ENCODE assay signal across 7 cellular contexts in genomic region chr19:16324384-16325160, GRCh38. TPM values are rescaled to one million over a fixed set of nuclear protein-coding genes. Genes with fewer than 3 reads are reported as not detected.
DNase-seq lines count a peak whose midpoint lies in the region; FAIRE-seq and TF ChIP-seq lines count a peak whose summit lies in the region.

Gene KLF2, plus strand, starts transcription at chr19:16324826. Its CDS starts 98 bp downstream, at chr19:16324924.

- CTCF ChIA-PET in HEK293 (lab: Yijun Ruan, JAX) (no interaction called here), mammary epithelial cell (lab: Charles Lee; ENCODE audit: low non-redundant PET) (no interaction called here)

- dilution Hi-C loops in mammary epithelial cell (cut with HindIII; ENCODE audit: low sequenced_read_pairs), result loop anchor here (5.0 to 10.0 kb wide), 3 partner anchors 37 to 180 kb away; no protein-coding TSS in a partner anchor

- TF ChIP-seq POLR2A in GM12892 (IDR thresholded peaks at IDR 0.05; ENCODE audit: low read depth, low read length) (peak; percentile 82; the same call in 1 of the 2 replicates), spleen (IDR thresholded peaks at IDR 0.05) (peak; percentile 95 to 97 (median 96))

- H3K27ac ChIP-seq in HEK293 (ENCODE audit: extremely low read depth, low read depth, low read length) (peak within 1 kb of the TSS; percentile 37; the same call in 1 of the 2 replicates), WERI-Rb-1 (peak within 1 kb of the TSS; percentile 44), mammary epithelial cell (ENCODE audit: insufficient read depth, low read depth, low read length) (peak within 1 kb of the TSS; percentile 63), spleen (peak within 1 kb of the TSS; percentile 85 to 99 (median 96))

- H3K27me3 ChIP-seq in WERI-Rb-1 (ENCODE audit: insufficient read depth, low read depth, severe bottlenecking) (no peaks in the 10 kb centered on the region), mammary epithelial cell (ENCODE audit: insufficient read depth, low read length) (no peaks in the 10 kb centered on the region), spleen (replicated peaks in 1 of 7) (peaks cover 0 to 4% (median 0%) of the 10 kb centered on the region in 7 donors)

- peak within 1 kb of the TSS; percentile 90 for H2AFZ ChIP-seq in mammary epithelial cell (ENCODE audit: low read depth, low read length)

- FAIRE-seq in GM12892 (lab: Jason Lieb, UNC), result peak; percentile 78

- POLR2A ChIA-PET in HEK293 (lab: Yijun Ruan, JAX), result interaction anchor here (0.6 to 1.0 kb wide), 2 partner anchors 8 to 139 kb away, joined by 3 read pairs; partner anchors contain the start of gene FAM32A

- H3K4me2 ChIP-seq in mammary epithelial cell (ENCODE audit: insufficient read depth, low read depth, low read length), result peak within 1 kb of the TSS; percentile 98

- H3K9ac ChIP-seq in mammary epithelial cell (ENCODE audit: insufficient read depth, low read length), result peak within 1 kb of the TSS; percentile 51

- in situ Hi-C loops in mammary epithelial cell (cut with MboI; ENCODE audit: low sequenced_read_pairs in 2 of 2), result no loop called here

- peak; percentile 85 for DNase-seq in GM12892 (ENCODE audit: insufficient read length)
- DNase-seq in NAMALWA (ENCODE audit: low spot score), result peak; percentile 72
- peak; percentile 76 for DNase-seq in WERI-Rb-1
- DNase-seq in mammary epithelial cell, result peak; percentile 84
- peak; percentile 89 for DNase-seq in iris pigment epithelial cell (ENCODE audit: low read depth)
- DNase-seq in spleen, result peak; percentile 99

- no peaks in the 10 kb centered on the region for H4K20me1 ChIP-seq in mammary epithelial cell (ENCODE audit: insufficient read depth, low read length)

- peak within 1 kb of the TSS; percentile 59 for H3K4me3 ChIP-seq in HEK293 (ENCODE audit: low read depth, low read length)
- peak within 1 kb of the TSS; percentile 52 for H3K4me3 ChIP-seq in WERI-Rb-1 (ENCODE audit: low read depth, low read length)
- H3K4me3 ChIP-seq in mammary epithelial cell (replicated peaks in 1 of 3; ENCODE audit: insufficient read depth in 1 of 3, low read depth in 2 of 3, low read length in 3 of 3), result peak within 1 kb of the TSS; percentile 53 to 65 (median 58)
- H3K4me3 ChIP-seq in spleen, result peak within 1 kb of the TSS; percentile 81 to 98 (median 94)

- intact Hi-C loops in mammary epithelial cell (cut with micrococcal nuclease), result no loop called here
- intact Hi-C loops in spleen (cut with DNase I; ENCODE audit: low total_unique reads), result loop anchor here (5.0 kb wide), 2 partner anchors 48 to 77 kb away; no protein-coding TSS in a partner anchor

- H3K4me1 ChIP-seq in HEK293 (ENCODE audit: control insufficient read depth, insufficient read depth, low read length), result no peaks in the 10 kb centered on the region
- H3K4me1 ChIP-seq in mammary epithelial cell (ENCODE audit: insufficient read depth, low read length), result peaks cover 2% of the 10 kb centered on the region
- peaks cover 17 to 73% (median 58%) of the 10 kb centered on the region in 6 donors for H3K4me1 ChIP-seq in spleen

- TF ChIP-seq CTCF in HEK293 (tag by site-specific recombination; IDR thresholded peaks at IDR 0.05), result no peak; the same call in 1 of the 2 replicates
- no peak for TF ChIP-seq CTCF in WERI-Rb-1 (IDR thresholded peaks at IDR 0.05; ENCODE audit: low read depth, low read length)
- no peak for TF ChIP-seq CTCF in mammary epithelial cell (conservative IDR thresholded peaks at IDR 0.05 in 1 of 2, IDR thresholded peaks at IDR 0.05 in 1 of 2; ENCODE audit: extremely low read depth in 1 of 2, insufficient read depth in 1 of 2, low read depth in 1 of 2, low read length in 2 of 2)
- TF ChIP-seq CTCF in spleen (IDR thresholded peaks at IDR 0.05 in 8 of 11, conservative IDR thresholded peaks at IDR 0.05 in 3 of 11), result peak in 2 of 11 experiments; percentile 7 to 16

- H3K9me3 ChIP-seq in HEK293 (ENCODE audit: control insufficient read depth, insufficient read depth, low read depth, low read length) (no peaks in the 10 kb centered on the region), WERI-Rb-1 (ENCODE audit: severe bottlenecking) (no peaks in the 10 kb centered on the region), mammary epithelial cell (replicated peaks; ENCODE audit: insufficient read depth, low read length) (no peaks in the 10 kb centered on the region), spleen (no peaks in the 10 kb centered on the region)

- H3K79me2 ChIP-seq in mammary epithelial cell (ENCODE audit: insufficient read depth, low read length), result no peaks in the 10 kb centered on the region

- BruUV-seq in mammary epithelial cell (replicated peaks; lab: Mats Ljungman, UMichigan), result TSS peak; percentile 65

- H3K36me3 ChIP-seq in HEK293 (ENCODE audit: control insufficient read depth in 2 of 2, insufficient read depth in 1 of 2, low read length in 2 of 2) (peaks cover 0 to 12% of the 10 kb centered on the region in 2 experiments; a peak in 1 of 3 replicates), WERI-Rb-1 (0 out of 2 replicates have a peak, but pooled peaks cover 3% of the 10 kb centered on the region), mammary epithelial cell (ENCODE audit: insufficient read depth, low read length) (no peaks in the 10 kb centered on the region), spleen (peaks cover 0 to 46% (median 14%) of the 10 kb centered on the region in 6 donors)

- 0% methylated on average over 8 of the region's 105 CpGs for WGBS in mammary epithelial cell (ENCODE audit: low coverage, missing lambda C conversion rate)
- WGBS in spleen, 5 donors, result 0 to 1% (median 0%) methylated on average over 45 to 105 of the region's 105 CpGs

TF ChIP-seq in HEK293, 187 proteins besides CTCF, POLR2A, EP300 and RAD21 (continues in another document):
- TF ChIP-seq KLF1 (tag by site-specific recombination; IDR thresholded peaks at IDR 0.05) (0 out of 2 replicates have a peak, but pooled peaks have one; percentile 17), ZNF529 (tag by site-specific recombination; IDR thresholded peaks at IDR 0.05; ENCODE audit: insufficient replicate concordance) (no peak), ZNF416 (tag by site-specific recombination; IDR thresholded peaks at IDR 0.05) (no peak), ZNF366 (tag by site-specific recombination; conservative IDR thresholded peaks at IDR 0.05) (no peak), KLF9 (tag by site-specific recombination; IDR thresholded peaks at IDR 0.05; ENCODE audit: low read depth) (0 out of 2 replicates have a peak, but pooled peaks have one; percentile 30), ZNF214 (tag by site-specific recombination; IDR thresholded peaks at IDR 0.05; ENCODE audit: borderline replicate concordance) (no peak), ZEB2 (tag by site-specific recombination; IDR thresholded peaks at IDR 0.05) (0 out of 2 replicates have a peak, but pooled peaks have one; percentile 29), GLIS1 (tag by site-specific recombination; IDR thresholded peaks at IDR 0.05) (peak; percentile 52; the same call in 1 of the 2 replicates), ZBTB6 (tag by site-specific recombination; IDR thresholded peaks at IDR 0.05) (peak; percentile 86), ZNF600 (tag by site-specific recombination; IDR thresholded peaks at IDR 0.05) (peak; percentile 69), ZFHX2 (tag by site-specific recombination; conservative IDR thresholded peaks at IDR 0.05) (peak; percentile 95), YY2 (tag by site-specific recombination; IDR thresholded peaks at IDR 0.05) (no peak), ZNF266 (tag by site-specific recombination; IDR thresholded peaks at IDR 0.05; ENCODE audit: low read depth) (no peak), EGR2 (tag by site-specific recombination; IDR thresholded peaks at IDR 0.05; ENCODE audit: low read depth) (peak; percentile 72), IKZF3 (tag by site-specific recombination; IDR thresholded peaks at IDR 0.05) (0 out of 2 replicates have a peak, but pooled peaks have one; percentile 30), ZIC2 (tag by site-specific recombination; IDR thresholded peaks at IDR 0.05) (peak; percentile 64), ZFP69B (tag by site-specific recombination; IDR thresholded peaks at IDR 0.05) (no peak), ZBTB20 (tag by site-specific recombination; IDR thresholded peaks at IDR 0.05) (peak; percentile 28; the same call in 1 of the 2 replicates)
- TF ChIP-seq, protein P1, sequence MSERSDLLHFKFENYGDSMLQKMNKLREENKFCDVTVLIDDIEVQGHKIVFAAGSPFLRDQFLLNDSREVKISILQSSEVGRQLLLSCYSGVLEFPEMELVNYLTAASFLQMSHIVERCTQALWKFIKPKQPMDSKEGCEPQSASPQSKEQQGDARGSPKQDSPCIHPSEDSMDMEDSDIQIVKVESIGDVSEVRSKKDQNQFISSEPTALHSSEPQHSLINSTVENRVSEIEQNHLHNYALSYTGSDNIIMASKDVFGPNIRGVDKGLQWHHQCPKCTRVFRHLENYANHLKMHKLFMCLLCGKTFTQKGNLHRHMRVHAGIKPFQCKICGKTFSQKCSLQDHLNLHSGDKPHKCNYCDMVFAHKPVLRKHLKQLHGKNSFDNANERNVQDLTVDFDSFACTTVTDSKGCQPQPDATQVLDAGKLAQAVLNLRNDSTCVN (tag by site-specific recombination; optimal IDR thresholded peaks at IDR 0.05), result peak; percentile 76
- TF ChIP-seq, protein P2, sequence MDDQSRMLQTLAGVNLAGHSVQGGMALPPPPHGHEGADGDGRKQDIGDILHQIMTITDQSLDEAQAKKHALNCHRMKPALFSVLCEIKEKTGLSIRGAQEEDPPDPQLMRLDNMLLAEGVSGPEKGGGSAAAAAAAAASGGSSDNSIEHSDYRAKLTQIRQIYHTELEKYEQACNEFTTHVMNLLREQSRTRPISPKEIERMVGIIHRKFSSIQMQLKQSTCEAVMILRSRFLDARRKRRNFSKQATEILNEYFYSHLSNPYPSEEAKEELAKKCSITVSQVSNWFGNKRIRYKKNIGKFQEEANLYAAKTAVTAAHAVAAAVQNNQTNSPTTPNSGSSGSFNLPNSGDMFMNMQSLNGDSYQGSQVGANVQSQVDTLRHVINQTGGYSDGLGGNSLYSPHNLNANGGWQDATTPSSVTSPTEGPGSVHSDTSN (CRISPR knock-in tag; IDR thresholded peaks at IDR 0.05), result no peak

RNA-seq across cellular contexts. Expression of gene KLF2, which starts in this region (rescaled TPM):
- 1.7 TPM for polyA plus RNA-seq in GM12892 (2012; ENCODE audit: missing spikeins)
- total RNA-seq in mammary epithelial cell, result under 1 TPM in 1 of 2 donors, not detected in 1; 0.99 TPM
- polyA plus RNA-seq in mammary epithelial cell, result 0.15 TPM
- polyA minus RNA-seq in mammary epithelial cell, result not detected
- 100 to 1,000 TPM in 6 of 7 donors, 10 to 100 TPM in 1; 86.0 to 179 (median 106) TPM for total RNA-seq in spleen
- 10 to 100 TPM in 2 of 3 donors, 1 to 10 TPM in 1; 9.7 to 27.1 (median 19.5) TPM for polyA plus RNA-seq in spleen

Comparison
In these comparisons a context has a peak if more than half of its experiments do, and no peak if none do; other contexts are left out.
1. Peak in every context shown above with its lines: DNase-seq, H3K4me3 ChIP-seq and H3K27ac ChIP-seq.
2. RNA of gene KLF2 (total RNA-seq): 86.0 to 179 TPM in spleen; 0.99 TPM in mammary epithelial cell; every median in the first group is over 10 times any median in the second.
3. Peak in DNase-seq, H3K4me3 ChIP-seq, H3K27ac ChIP-seq, H3K9ac ChIP-seq and H3K4me2 ChIP-seq in mammary epithelial cell; RNA of the gene not detected or under 1 TPM.
4. H3K27ac ChIP-seq: peak in every context shown above with its lines; median percentile 96 in spleen; 63 in mammary epithelial cell; 44 in WERI-Rb-1; 37 in HEK293.